In genomic region chr6:121434037-121434770, GRCh38 we compare ENCODE assay signal across 15 cellular contexts. TPM values are rescaled to one million over a fixed set of nuclear protein-coding genes. Genes with fewer than 3 reads are reported as not detected.
DNase-seq lines count a peak whose midpoint lies in the region; ATAC-seq lines count a peak whose summit lies in the region.
"Had no signal": no experiment of that assay in that cellular context is flagged by ENCODE, and none has a peak within 500 bp of the region (broad histone marks: within the 10 kb centered on the region; RNA-seq: fewer than 3 reads in every experiment).

No MANE protein-coding gene starts in this region.

- peaks cover 19% of the 10 kb centered on the region for H3K4me1 Mint-ChIP-seq in T-helper 17 cell

- no peak overlapping the region for H3K4me3 Mint-ChIP-seq in T-helper 17 cell
- H3K4me3 Mint-ChIP-seq: stimulated activated naive CD8-positive, alpha-beta T cell treated with anti-CD3 and anti-CD28 coated beads, Interleukin-15, amount 100 ng/mL, for 72 hours had no signal

- peaks cover 43% of the 10 kb centered on the region for H3K27me3 Mint-ChIP-seq in T-helper 17 cell

- H3K36me3 ChIP-seq in ectodermal cell (ENCODE audit: control insufficient read depth, insufficient read depth, low read length) (no peaks in the 10 kb centered on the region), mesodermal cell (ENCODE audit: control insufficient read depth, insufficient read depth, low read length) (no peaks in the 10 kb centered on the region)

- no peak for DNase-seq in Right ventricle myocardium inferior (ENCODE audit: missing footprints)
- no peak for DNase-seq in right cardiac atrium
- no peak for DNase-seq in HPDE6-E6E7 (ENCODE audit: extremely low spot score)
- DNase-seq in T-helper 17 cell: no peak
- no peak for DNase-seq in DMS 273 (lab: John Stamatoyannopoulos, UW; ENCODE audit: unreplicated experiment)
- DNase-seq: activated CD4-positive, alpha-beta T cell treated with anti-CD3 and anti-CD28 coated beads, Interleukin-2, amount 50 U/mL, for 48 hours; activated effector memory CD4-positive, alpha-beta T cell treated with Interleukin-2 at 50 U/mL for 16 hours; foreskin keratinocyte; NCI-H1436; NCI-H526; stimulated activated CD4-positive, alpha-beta T cell treated with anti-CD3 and anti-CD28 coated beads, Interleukin-2, amount 100 ng/mL, for 24 hours; stimulated activated naive CD8-positive, alpha-beta T cell treated with anti-CD3 and anti-CD28 coated beads, Interleukin-15, amount 100 ng/mL, for 72 hours had no signal

- H3K27ac ChIP-seq in right cardiac atrium (ENCODE audit: low read length): no peak overlapping the region
- peak overlapping the region; percentile 40 for H3K27ac ChIP-seq in ectodermal cell (ENCODE audit: insufficient read depth, low read depth, low read length, poor library complexity, severe bottlenecking)
- H3K27ac ChIP-seq in mesodermal cell (ENCODE audit: low read depth, low read length, severe bottlenecking): peak overlapping the region; percentile 62
- H3K27ac ChIP-seq: foreskin keratinocyte had no signal

- intact Hi-C loops in Right ventricle myocardium inferior (cut with DNase I) (loop anchor here (5.0 kb wide), 1 partner anchor 853 kb away; no protein-coding TSS in a partner anchor), right cardiac atrium (cut with DNase I) (loop anchor here (5.0 to 10.0 kb wide), 7 partner anchors 411 to 748 kb away; no protein-coding TSS in a partner anchor)

- no peaks in the 10 kb centered on the region for H3K9me3 ChIP-seq in right cardiac atrium (ENCODE audit: control insufficient read depth, low read length)
- no peaks in the 10 kb centered on the region for H3K9me3 ChIP-seq in ectodermal cell (ENCODE audit: control insufficient read depth, low read length)
- H3K9me3 ChIP-seq in mesodermal cell (ENCODE audit: control insufficient read depth, low read length): no peaks in the 10 kb centered on the region
- H3K9me3 ChIP-seq in T-helper 17 cell (ENCODE audit: control insufficient read depth, low read length, poor library complexity, severe bottlenecking): no peaks in the 10 kb centered on the region

- peaks cover 2% of the 10 kb centered on the region for H3K36me3 Mint-ChIP-seq in T-helper 17 cell (ENCODE audit: low read depth)

- WGBS in right cardiac atrium: 90% methylated on average over 13 of the region's 13 CpGs
- WGBS in ectodermal cell, 2 experiments: 84 to 86% methylated on average over 12 to 13 of the region's 13 CpGs
- 79 to 80% methylated on average over 8 to 11 of the region's 13 CpGs for WGBS in mesodermal cell (ENCODE audit: insufficient coverage in 2 of 2), 2 experiments

- H3K27me3 ChIP-seq in right cardiac atrium (ENCODE audit: control insufficient read depth, insufficient read depth) (no peaks in the 10 kb centered on the region), ectodermal cell (ENCODE audit: control insufficient read depth, insufficient read depth, low read length, poor library complexity, severe bottlenecking) (no peaks in the 10 kb centered on the region)
- H3K27me3 ChIP-seq: foreskin keratinocyte had no signal

- ATAC-seq in Right ventricle myocardium inferior: peak; percentile 30
- ATAC-seq in right cardiac atrium: no peak
- no peak for ATAC-seq in HG02840 (IDR thresholded peaks at IDR 0.05; ENCODE audit: low FRiP score, unreplicated experiment)
- ATAC-seq in T-helper 17 cell: no peak
- ATAC-seq: foreskin keratinocyte; stimulated activated naive CD8-positive, alpha-beta T cell treated with anti-CD3 and anti-CD28 coated beads, Interleukin-15, amount 100 ng/mL, for 72 hours had no signal

- no peak overlapping the region for H3K4me3 ChIP-seq in right cardiac atrium (ENCODE audit: low read length)
- H3K4me3 ChIP-seq in ectodermal cell (ENCODE audit: insufficient read depth, low read depth, low read length): peak overlapping the region; percentile 2
- H3K4me3 ChIP-seq in mesodermal cell (ENCODE audit: extremely low read depth, insufficient read depth, low read length, poor library complexity, severe bottlenecking): no peak overlapping the region

- H3K4me1 ChIP-seq in right cardiac atrium (ENCODE audit: control insufficient read depth, insufficient read depth, low read length): no peaks in the 10 kb centered on the region
- H3K4me1 ChIP-seq in ectodermal cell (ENCODE audit: control insufficient read depth, insufficient read depth, low read length): peaks cover 11% of the 10 kb centered on the region
- peaks cover 16% of the 10 kb centered on the region for H3K4me1 ChIP-seq in mesodermal cell (ENCODE audit: control insufficient read depth, insufficient read depth, low read length, poor library complexity, severe bottlenecking)

- no peak overlapping the region for H3K27ac Mint-ChIP-seq in T-helper 17 cell
- H3K27ac Mint-ChIP-seq: stimulated activated naive CD8-positive, alpha-beta T cell treated with anti-CD3 and anti-CD28 coated beads, Interleukin-15, amount 100 ng/mL, for 72 hours had no signal

RNA-seq across cellular contexts. Expression of gene GJA1, which starts 1.2 kb away (rescaled TPM):
- total RNA-seq in Right ventricle myocardium inferior (221 TPM), right cardiac atrium (100 to 1,000 TPM; 101 to 217 (median 148) TPM), T-helper 17 cell (under 1 TPM in 1 of 2 donors, not detected in 1; 0.12 TPM)
- polyA plus RNA-seq in right cardiac atrium: 116 TPM
- 615 TPM for polyA plus RNA-seq in ectodermal cell (2013, experiment 1 of 4)
- polyA plus RNA-seq in ectodermal cell (2013, experiment 2 of 4): 691 TPM
- polyA plus RNA-seq in ectodermal cell (2013, experiment 3 of 4): 486 TPM
- 533 TPM for polyA plus RNA-seq in ectodermal cell (2013, experiment 4 of 4)
- 440 TPM for polyA plus RNA-seq in mesodermal cell (2013, experiment 1 of 2)
- polyA plus RNA-seq in mesodermal cell (2013, experiment 2 of 2): 501 TPM

Comparison
In these comparisons a context has a peak if more than half of its experiments do, and no peak if none do; other contexts are left out.
1. RNA of gene GJA1, which starts 1.2 kb away (total RNA-seq): 221 TPM in Right ventricle myocardium inferior (single experiment) and 101 to 217 TPM in right cardiac atrium; 0.12 TPM in T-helper 17 cell; every median in the first group is over 10 times any median in the second.